In genomic region chr1:219792337-219793021, GRCh38 we compare ENCODE assay signal across 13 cellular contexts.
DNase-seq lines count a peak whose midpoint lies in the region; ATAC-seq and TF ChIP-seq lines count a peak whose summit lies in the region.
"Had no signal": no experiment of that assay in that cellular context is flagged by ENCODE, and none has a peak within 500 bp of the region (broad histone marks: within the 10 kb centered on the region; RNA-seq: fewer than 3 reads in every experiment).

No MANE protein-coding gene starts in this region.

- H2AK5ac ChIP-seq in IMR-90 (ENCODE audit: low read depth, low read length), result no peak overlapping the region

- H3K27me3 ChIP-seq in BE2C (no peaks in the 10 kb centered on the region), IMR-90 (ENCODE audit: control insufficient read depth, insufficient read depth, low read length) (no peaks in the 10 kb centered on the region), brain microvascular endothelial cell (replicated peaks) (no peaks in the 10 kb centered on the region)
- H3K27me3 ChIP-seq: gastroesophageal sphincter had no signal

- no peaks in the 10 kb centered on the region for H3K79me1 ChIP-seq in IMR-90 (ENCODE audit: low read depth in 1 of 2, low read length in 2 of 2)

- no peak overlapping the region for H3K18ac ChIP-seq in IMR-90 (ENCODE audit: low read depth, low read length)

- H3K4me3 ChIP-seq in BE2C (ENCODE audit: low read depth, low read length) (no peak overlapping the region; the same call in 1 of the 2 replicates), IMR-90 (ENCODE audit: insufficient read depth, low read depth, low read length) (no peak overlapping the region), brain microvascular endothelial cell (ENCODE audit: low read depth, low read length) (no peak overlapping the region)
- H3K4me3 ChIP-seq: gastroesophageal sphincter had no signal

- no peak overlapping the region for H2BK5ac ChIP-seq in IMR-90 (ENCODE audit: low read depth, low read length, poor library complexity, severe bottlenecking)

- no peak for TF ChIP-seq POLR2A in IMR-90 (IDR thresholded peaks at IDR 0.05; ENCODE audit: low read depth, low read length)

- H2AK9ac ChIP-seq in IMR-90 (replicated peaks; ENCODE audit: low read depth, low read length, poor library complexity), result no peak overlapping the region

- WGBS in IMR-90 (ENCODE audit: extremely low coverage in 2 of 2, insufficient read length in 1 of 2), 2 experiments, result 83% methylated on average over 2 of the region's 3 CpGs; no CpG with 5 or more reads in 1 of the 2 experiments

- no peak overlapping the region for H3K9ac ChIP-seq in IMR-90 (ENCODE audit: low read depth, low read length)

- no TSS peak for BruUV-seq in IMR-90 (replicated peaks; lab: Mats Ljungman, UMichigan)

- no peak overlapping the region for H3K4me2 ChIP-seq in IMR-90 (ENCODE audit: low read depth, low read length)

- H3K27ac ChIP-seq in IMR-90 (ENCODE audit: insufficient read depth, low read length) (no peak overlapping the region), brain microvascular endothelial cell (peak overlapping the region; percentile 74)
- H3K27ac ChIP-seq: gastroesophageal sphincter had no signal

- H3K9me3 ChIP-seq in BE2C (no peaks in the 10 kb centered on the region), IMR-90 (ENCODE audit: control insufficient read depth, insufficient read depth, low read length) (no peaks in the 10 kb centered on the region)
- H3K9me3 ChIP-seq: gastroesophageal sphincter had no signal

- H3K4me1 ChIP-seq in BE2C (peaks cover 33% of the 10 kb centered on the region), IMR-90 (ENCODE audit: control insufficient read depth, insufficient read depth, low read length) (peaks cover 4% of the 10 kb centered on the region; the same call in 1 of the 2 replicates)

- H4K91ac ChIP-seq in IMR-90 (ENCODE audit: insufficient read depth, low read depth, low read length), result no peak overlapping the region

- peak; percentile 83 for DNase-seq in BE2C
- peak; percentile 75 for DNase-seq in IMR-90
- peak; percentile 77 for DNase-seq in brain microvascular endothelial cell
- DNase-seq in kidney glomerular epithelial cell (lab: John Stamatoyannopoulos, UW), result peak; percentile 29
- no peak for DNase-seq in activated naive CD4-positive, alpha-beta T cell treated with Interleukin-2 at 50 U/mL for 16 hours
- DNase-seq in NCI-H510A treated with DMSO at 0.1 percent for 48 hours (lab: John Stamatoyannopoulos, UW), result no peak
- DNase-seq: activated CD4-positive, CD25-positive, alpha-beta regulatory T cell treated with anti-CD3 and anti-CD28 coated beads, Interleukin-2, amount 50 U/mL, for 72 hours; COR-L47; NCI-H82; stimulated activated CD4-positive, alpha-beta T cell treated with anti-CD3 and anti-CD28 coated beads, Interleukin-15, amount 100 ng/mL, for 24 hours had no signal

- TF ChIP-seq RAD21 in IMR-90 (IDR thresholded peaks at IDR 0.05; ENCODE audit: low read length), result no peak

- H3K9me1 ChIP-seq in IMR-90 (ENCODE audit: insufficient read depth, low read length), result no peaks in the 10 kb centered on the region; the same call in 1 of the 2 replicates

- TF ChIP-seq CTCF in BE2C (IDR thresholded peaks at IDR 0.05; ENCODE audit: low read depth, low read length), result no peak
- no peak for TF ChIP-seq CTCF in IMR-90 (conservative IDR thresholded peaks at IDR 0.05; ENCODE audit: low read depth, low read length)
- no peak for TF ChIP-seq CTCF in brain microvascular endothelial cell (IDR thresholded peaks at IDR 0.05; ENCODE audit: low read depth, low read length, missing control alignments)

- no peak overlapping the region for H3K14ac ChIP-seq in IMR-90 (replicated peaks; ENCODE audit: low read depth, low read length)

- H4K8ac ChIP-seq in IMR-90 (ENCODE audit: low read depth in 2 of 2, low read length in 2 of 2), result no peak overlapping the region

- CTCF ChIA-PET in IMR-90 (lab: Yijun Ruan, JAX), result no interaction called here

- POLR2A ChIA-PET in IMR-90 (lab: Charles Lee; ENCODE audit: unreplicated experiment), result no interaction called here

- H2BK15ac ChIP-seq in IMR-90 (ENCODE audit: low read depth, low read length), result no peak overlapping the region

- H3K36me3 ChIP-seq in BE2C, result no peaks in the 10 kb centered on the region
- H3K36me3 ChIP-seq in IMR-90 (ENCODE audit: control insufficient read depth, insufficient read depth, low read length), result no peaks in the 10 kb centered on the region
- no peaks in the 10 kb centered on the region for H3K36me3 ChIP-seq in brain microvascular endothelial cell (replicated peaks)
- H3K36me3 ChIP-seq: gastroesophageal sphincter had no signal

- dilution Hi-C loops in IMR-90 (cut with HindIII; ENCODE audit: low sequenced_read_pairs, unreplicated experiment), result no loop called here

- no peak overlapping the region for H2BK120ac ChIP-seq in IMR-90 (ENCODE audit: low read depth, low read length)

- no peak overlapping the region for H2AFZ ChIP-seq in IMR-90 (replicated peaks; ENCODE audit: low read length, poor library complexity)

- intact Hi-C loops in IMR-90 (cut with micrococcal nuclease), result no loop called here

- H4K5ac ChIP-seq in IMR-90 (ENCODE audit: low read depth, low read length), result no peak overlapping the region

- in situ Hi-C loops in IMR-90 (cut with MboI; ENCODE audit: low sequenced_read_pairs) (no loop called here), brain microvascular endothelial cell (cut with HindIII; ENCODE audit: low pct_ligation_motif_present, low sequenced_read_pairs) (no loop called here)

- no peaks in the 10 kb centered on the region for H4K20me1 ChIP-seq in IMR-90 (ENCODE audit: insufficient read depth, low read length)

- H3K23ac ChIP-seq in IMR-90 (ENCODE audit: low read depth, low read length), result no peak overlapping the region

- no peak overlapping the region for H3K4ac ChIP-seq in IMR-90 (ENCODE audit: low read depth, low read length)

- no peak overlapping the region for H2BK20ac ChIP-seq in IMR-90 (ENCODE audit: low read depth, low read length)

- ATAC-seq in IMR-90 (ENCODE audit: low read depth), result peak; percentile 15; the same call in 1 of the 2 replicates
- no peak for ATAC-seq in HG03196 (IDR thresholded peaks at IDR 0.05; ENCODE audit: unreplicated experiment)
- no peak for ATAC-seq in GM18909 (IDR thresholded peaks at IDR 0.05; ENCODE audit: poor library complexity, unreplicated experiment)
- ATAC-seq: gastroesophageal sphincter had no signal

- H3K56ac ChIP-seq in IMR-90 (ENCODE audit: extremely low read depth, insufficient read depth, low read length), result no peak overlapping the region

TF ChIP-seq in IMR-90, 13 proteins besides CTCF, POLR2A, EP300 and RAD21:
- TF ChIP-seq SMC3 (IDR thresholded peaks at IDR 0.05; ENCODE audit: low read depth, low read length) (no peak), FOS (IDR thresholded peaks at IDR 0.05; ENCODE audit: low read depth, low read length) (0 out of 2 replicates have a peak, but pooled peaks have one; percentile 12)

Comparison
In these comparisons a context has a peak if more than half of its experiments do, and no peak if none do; other contexts are left out.
1. DNase-seq: peak in BE2C (single experiment), IMR-90 (single experiment), brain microvascular endothelial cell (single experiment) and kidney glomerular epithelial cell (single experiment); none in activated naive CD4-positive, alpha-beta T cell treated with Interleukin-2 at 50 U/mL for 16 hours (single experiment) and NCI-H510A treated with DMSO at 0.1 percent for 48 hours (single experiment).